8 cellular contexts compared by ENCODE assay signal in the genomic region with DNA sequence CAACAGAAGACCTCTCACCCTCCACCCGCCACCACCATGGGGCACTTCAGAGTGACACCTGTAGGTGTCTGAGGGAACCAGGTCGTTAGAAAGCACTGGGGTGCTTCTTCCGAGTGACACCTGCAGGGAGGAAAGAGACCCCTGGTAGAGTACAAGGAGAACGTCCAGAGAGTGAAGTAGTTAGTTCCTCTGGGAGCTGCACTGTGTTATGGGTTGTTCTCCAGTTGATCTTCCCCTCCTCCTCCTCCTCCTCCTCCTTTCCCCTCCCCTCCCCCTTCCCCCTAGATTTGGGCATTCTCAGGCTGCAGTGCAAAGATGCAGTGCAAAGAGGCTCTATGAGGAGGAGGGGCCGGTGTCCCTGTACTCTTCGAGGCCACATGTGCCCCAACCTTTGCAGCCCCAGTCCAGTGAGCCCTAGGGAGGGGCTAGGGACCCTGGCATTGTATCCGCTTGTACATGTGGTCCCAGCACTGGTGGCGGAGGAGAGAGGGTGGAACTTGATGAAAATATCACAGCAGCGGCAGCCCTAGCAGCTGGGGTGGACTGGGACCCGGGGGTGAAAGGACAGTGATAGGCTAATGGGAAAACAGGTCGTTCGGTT. TPM values are rescaled to one million over a fixed set of nuclear protein-coding genes. Genes with fewer than 3 reads are reported as not detected.
DNase-seq lines count a peak whose midpoint lies in the region; ATAC-seq and TF ChIP-seq lines count a peak whose summit lies in the region.

No MANE protein-coding gene starts in this region.

- CTCF ChIA-PET in PC-9 (lab: Charles Lee) = interaction anchor here (0.8 kb wide), 1 partner anchor 15 kb away, joined by 3 read pairs; no protein-coding TSS in a partner anchor

- H3K4me3 ChIP-seq in DND-41 (ENCODE audit: low read depth in 1 of 2, low read length in 2 of 2) (peak overlapping the region; percentile 25 to 60; a peak in 3 of 4 replicates), PC-9 (peak overlapping the region; percentile 81), esophagus (ENCODE audit: low read depth in 1 of 2, low read length in 2 of 2) (peak overlapping the region; percentile 51 to 55), trophoblast cell (ENCODE audit: low read depth, low read length) (peak overlapping the region; percentile 72)

- DNase-seq in DND-41 = no peak
- no peak for DNase-seq in PC-9
- no peak for DNase-seq in trophoblast cell
- no peak for DNase-seq in NCI-H2171 treated with DMSO at 0.1 percent for 48 hours (lab: John Stamatoyannopoulos, UW)
- DNase-seq in dermis blood vessel endothelial cell = no peak
- DNase-seq in AML-193 (lab: John Stamatoyannopoulos, UW) = no peak

- no peak overlapping the region for H3K23ac ChIP-seq in trophoblast cell (ENCODE audit: low read length)

- peak overlapping the region; percentile 16 for H2BK5ac ChIP-seq in trophoblast cell (ENCODE audit: low read depth, low read length, poor library complexity)

- H3K36me3 ChIP-seq in DND-41 (ENCODE audit: insufficient read depth, low read length) = 0 out of 2 replicates have a peak, but pooled peaks cover 8% of the 10 kb centered on the region
- no peaks in the 10 kb centered on the region for H3K36me3 ChIP-seq in PC-9 (ENCODE audit: low read depth)
- H3K36me3 ChIP-seq in esophagus (ENCODE audit: control insufficient read depth in 2 of 2, insufficient read depth in 2 of 2, low read length in 1 of 2) = peaks cover 0 to 25% of the 10 kb centered on the region in 2 donors
- peaks cover 38% of the 10 kb centered on the region in 2 experiments for H3K36me3 ChIP-seq in trophoblast cell (ENCODE audit: control insufficient read depth in 1 of 2, insufficient read depth in 2 of 2, low read length in 2 of 2)

- peak overlapping the region; percentile 11 for H3K4ac ChIP-seq in trophoblast cell (ENCODE audit: low read depth, low read length)

- intact Hi-C loops in PC-9 (cut with micrococcal nuclease; ENCODE audit: unreplicated experiment) = loop anchor here (1.0 to 10.0 kb wide), 7 partner anchors 14 to 385 kb away; a partner anchor contains a TSS

- TF ChIP-seq CTCF in DND-41 (IDR thresholded peaks at IDR 0.05; ENCODE audit: borderline replicate concordance, extremely low read depth, low read length, poor library complexity, severe bottlenecking) (peak; percentile 45), PC-9 (conservative IDR thresholded peaks at IDR 0.05) (no peak)

- H3K9me2 ChIP-seq in PC-9 (ENCODE audit: insufficient read depth) = no peaks in the 10 kb centered on the region

- peaks cover 18% of the 10 kb centered on the region for H3K79me1 ChIP-seq in trophoblast cell (ENCODE audit: low read length)

- peaks cover 27% of the 10 kb centered on the region for H3K4me1 ChIP-seq in DND-41 (ENCODE audit: insufficient read depth, low read length)
- H3K4me1 ChIP-seq in PC-9 (replicated peaks; ENCODE audit: insufficient read depth) = peaks cover 32% of the 10 kb centered on the region
- peaks cover 4 to 13% of the 10 kb centered on the region in 2 donors for H3K4me1 ChIP-seq in esophagus (ENCODE audit: control insufficient read depth in 2 of 2, insufficient read depth in 2 of 2, low read length in 1 of 2)
- H3K4me1 ChIP-seq in trophoblast cell (ENCODE audit: control insufficient read depth in 1 of 2, insufficient read depth in 2 of 2, low read length in 2 of 2) = peaks cover 13 to 16% of the 10 kb centered on the region in 2 experiments

- no TSS peak for BruUV-seq in PC-9 (replicated peaks; lab: Mats Ljungman, UMichigan)

- peak overlapping the region; percentile 91 for H3K18ac ChIP-seq in trophoblast cell (ENCODE audit: low read length)

- whole genome bisulfite sequencing in esophagus, 2 donors = 41 to 46% methylated on average over 12 of the region's 12 CpGs
- whole genome bisulfite sequencing in trophoblast cell (ENCODE audit: extremely low coverage, insufficient coverage, insufficient read length) = no CpG with 5 or more reads among the region's 12 CpGs

- H3K14ac ChIP-seq in trophoblast cell (ENCODE audit: low read length) = peak overlapping the region; percentile 91

- H3K4me2 ChIP-seq in DND-41 (ENCODE audit: insufficient read depth, low read length) (peak overlapping the region; percentile 96), PC-9 (peak overlapping the region; percentile 93), trophoblast cell (ENCODE audit: low read length) (peak overlapping the region; percentile 58)

- H3K27me3 ChIP-seq in DND-41 (ENCODE audit: insufficient read depth, low read length, poor library complexity) (no peaks in the 10 kb centered on the region), PC-9 (ENCODE audit: insufficient read depth, low read depth) (no peaks in the 10 kb centered on the region), esophagus (ENCODE audit: control insufficient read depth in 1 of 2, insufficient read depth in 2 of 2, low read length in 2 of 2) (no peaks in the 10 kb centered on the region), trophoblast cell (ENCODE audit: insufficient read depth, low read length) (no peaks in the 10 kb centered on the region)

- no peak overlapping the region for H2BK120ac ChIP-seq in trophoblast cell (ENCODE audit: insufficient read depth, low read length, poor library complexity)

- H2BK12ac ChIP-seq in trophoblast cell (ENCODE audit: low read length) = peak overlapping the region; percentile 42

- H4K12ac ChIP-seq in trophoblast cell (ENCODE audit: low read depth, low read length) = peak overlapping the region; percentile 91

- ATAC-seq in DND-41 (ENCODE audit: insufficient read depth, low read depth) (no peak), GM21390 (IDR thresholded peaks at IDR 0.05; ENCODE audit: unreplicated experiment) (no peak)

- H3F3A ChIP-seq in PC-9 (ENCODE audit: insufficient read depth, low read depth) = peaks cover 20% of the 10 kb centered on the region; the same call in 1 of the 2 replicates

- H4K20me1 ChIP-seq in DND-41 (ENCODE audit: insufficient read depth, low read length) (peaks cover 4% of the 10 kb centered on the region), PC-9 (ENCODE audit: insufficient read depth) (no peaks in the 10 kb centered on the region)

- H3K79me2 ChIP-seq in DND-41 (ENCODE audit: insufficient read depth, low read length) (no peaks in the 10 kb centered on the region), PC-9 (ENCODE audit: low read depth) (0 out of 2 replicates have a peak, but pooled peaks cover 3% of the 10 kb centered on the region), trophoblast cell (ENCODE audit: control insufficient read depth, insufficient read depth, low read length, poor library complexity) (peaks cover 5% of the 10 kb centered on the region)

- POLR2A ChIA-PET in PC-9 (lab: Charles Lee; ENCODE audit: unreplicated experiment) = interaction anchor here (0.7 kb wide), 2 partner anchors 28 to 69 kb away, joined by 3 to 4 read pairs; no protein-coding TSS in a partner anchor

- H4K8ac ChIP-seq in trophoblast cell (ENCODE audit: low read depth, low read length) = peak overlapping the region; percentile 76

- peak overlapping the region; percentile 96 for H4K91ac ChIP-seq in trophoblast cell (ENCODE audit: low read depth, low read length)

- H3K27ac ChIP-seq in DND-41 (ENCODE audit: low read length) = peak overlapping the region; percentile 57; the same call in 1 of the 2 replicates
- H3K27ac ChIP-seq in PC-9 = no peak overlapping the region
- peak overlapping the region; percentile 89 to 93 for H3K27ac ChIP-seq in esophagus (ENCODE audit: low read depth in 2 of 2, low read length in 1 of 2)
- H3K27ac ChIP-seq in trophoblast cell (ENCODE audit: low read depth, low read length) = no peak overlapping the region

- H2AFZ ChIP-seq in DND-41 (ENCODE audit: low read depth, low read length) (peak overlapping the region; percentile 53), PC-9 (peak overlapping the region; percentile 86), trophoblast cell (ENCODE audit: insufficient read depth, low read length, poor library complexity) (peak overlapping the region; percentile 58)

- peak overlapping the region; percentile 64 for H3K9ac ChIP-seq in DND-41 (ENCODE audit: low read depth, low read length)
- no peak overlapping the region for H3K9ac ChIP-seq in trophoblast cell (ENCODE audit: low read length)

- no peaks in the 10 kb centered on the region for H3K9me3 ChIP-seq in DND-41 (ENCODE audit: insufficient read depth, low read length, severe bottlenecking)
- H3K9me3 ChIP-seq in PC-9 (ENCODE audit: insufficient read depth, low read depth) = no peaks in the 10 kb centered on the region
- H3K9me3 ChIP-seq in esophagus (ENCODE audit: control insufficient read depth in 2 of 2, insufficient read depth in 1 of 2, low read depth in 1 of 2, low read length in 1 of 2) = no peaks in the 10 kb centered on the region
- no peaks in the 10 kb centered on the region for H3K9me3 ChIP-seq in trophoblast cell (ENCODE audit: insufficient read depth, low read depth, low read length)

- peak overlapping the region; percentile 71 for H2AK5ac ChIP-seq in trophoblast cell (ENCODE audit: low read length)

RNA-seq across cellular contexts. Expression of a gene that starts 0.8 kb away (rescaled TPM):
- total RNA-seq in PC-9 (2021) (38.5 and 47.5 TPM in 2 replicates), dermis blood vessel endothelial cell (24.0 and 27.7 TPM in 2 replicates)
- polyA plus RNA-seq in esophagus = 10 to 100 TPM; 42.4 to 47.8 TPM
- 55.4 and 57.3 TPM in 2 replicates for polyA plus RNA-seq in trophoblast cell (2013)

RNA-seq across cellular contexts. Expression of a gene that starts 26.3 kb away (rescaled TPM):
- total RNA-seq in PC-9 (2021) (118 and 157 TPM in 2 replicates), dermis blood vessel endothelial cell (19.9 and 23.0 TPM in 2 replicates)
- 100 to 1,000 TPM in 1 of 2 donors, 10 to 100 TPM in 1; 89.0 to 161 TPM for polyA plus RNA-seq in esophagus
- 6.6 and 6.9 TPM in 2 replicates for polyA plus RNA-seq in trophoblast cell (2013)

RNA-seq across cellular contexts. Expression of a gene that starts 27.0 kb away (rescaled TPM):
- total RNA-seq in PC-9 (2021) = not detected in 2 replicates
- under 1 TPM in 1 of 2 donors, not detected in 1; 0.02 TPM for polyA plus RNA-seq in esophagus
- not detected in 2 replicates for polyA plus RNA-seq in trophoblast cell (2013)
- total RNA-seq in dermis blood vessel endothelial cell = 0.09 TPM in 1 of 2 replicates, not detected in the other

RNA-seq across cellular contexts. Expression of a gene that starts 29.2 kb away (rescaled TPM):
- not detected in 2 replicates for total RNA-seq in PC-9 (2021)
- under 1 TPM; 0.02 to 0.14 TPM for polyA plus RNA-seq in esophagus
- 2.3 and 3.4 TPM in 2 replicates for polyA plus RNA-seq in trophoblast cell (2013)
- total RNA-seq in dermis blood vessel endothelial cell = 0.17 TPM in 1 of 2 replicates, not detected in the other

RNA-seq across cellular contexts. Expression of a gene that starts 34.7 kb away (rescaled TPM):
- total RNA-seq in PC-9 (2021) (39.6 and 47.2 TPM in 2 replicates), dermis blood vessel endothelial cell (24.3 and 24.7 TPM in 2 replicates)
- 10 to 100 TPM; 20.4 to 33.3 TPM for polyA plus RNA-seq in esophagus
- 11.7 and 13.6 TPM in 2 replicates for polyA plus RNA-seq in trophoblast cell (2013)

Comparison
In these comparisons a context has a peak if more than half of its experiments do, and no peak if none do; other contexts are left out.
1. H3K27ac ChIP-seq: peak in DND-41 (single experiment) and esophagus (2 of 2); none in PC-9 (single experiment) and trophoblast cell (single experiment).
2. Peak in every context shown above with its lines, with median percentiles within 50 percentile points of each other: H2AFZ ChIP-seq, H3K4me2 ChIP-seq and H3K4me3 ChIP-seq.